In the genomic region with DNA sequence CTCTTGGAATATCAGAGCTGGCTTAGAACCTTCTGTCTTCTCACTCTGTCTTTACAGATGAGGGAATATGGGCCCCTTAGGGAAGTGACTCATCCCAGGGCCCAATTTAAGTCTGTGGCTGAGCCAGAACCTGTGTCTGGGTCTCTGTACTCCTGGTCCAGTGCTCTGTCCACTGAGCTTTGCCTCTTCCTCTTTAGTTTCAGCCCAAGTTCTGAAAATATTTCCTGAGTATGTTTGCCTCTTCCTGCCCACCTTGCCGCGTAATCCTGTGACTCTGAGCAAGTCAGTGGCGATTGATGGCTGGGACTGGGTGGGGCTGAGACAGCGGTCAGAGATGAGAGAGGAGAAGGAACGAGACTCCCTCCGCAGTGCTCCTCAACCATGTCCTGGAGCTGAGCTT, we compare ENCODE assay signal across 13 cellular contexts. TPM values are rescaled to one million over a fixed set of nuclear protein-coding genes. Genes with fewer than 3 reads are reported as not detected.
DNase-seq lines count a peak whose midpoint lies in the region; ATAC-seq and TF ChIP-seq lines count a peak whose summit lies in the region.
"Had no signal": no experiment of that assay in that cellular context is flagged by ENCODE, and none has a peak within 500 bp of the region (broad histone marks: within the 10 kb centered on the region; RNA-seq: fewer than 3 reads in every experiment).

No MANE protein-coding gene starts in this region.

- BruUV-seq in Calu3 (replicated peaks; lab: Mats Ljungman, UMichigan) = no TSS peak

- H2BK5ac ChIP-seq in mesenchymal stem cell (ENCODE audit: low read depth, low read length, poor library complexity, severe bottlenecking) = no peak overlapping the region

- peak overlapping the region; percentile 61 to 65 for H3K18ac ChIP-seq in mesenchymal stem cell (ENCODE audit: low read depth in 1 of 2, low read length in 2 of 2)

- H2BK15ac ChIP-seq in mesenchymal stem cell (ENCODE audit: low read depth, poor library complexity, severe bottlenecking) = peak overlapping the region; percentile 58

- peak overlapping the region; percentile 74 for H4K8ac ChIP-seq in mesenchymal stem cell (ENCODE audit: low read length)

- H3K9ac ChIP-seq in mesenchymal stem cell (ENCODE audit: low read length) = no peak overlapping the region

- peak overlapping the region; percentile 64 for H2BK120ac ChIP-seq in mesenchymal stem cell (ENCODE audit: low read depth, low read length)

- H4K91ac ChIP-seq in mesenchymal stem cell (ENCODE audit: low read length) = peak overlapping the region; percentile 85

- H3K4me1 ChIP-seq in ascending aorta = peaks cover 8 to 36% of the 10 kb centered on the region in 2 donors
- H3K4me1 ChIP-seq in mesenchymal stem cell (ENCODE audit: control insufficient read depth, insufficient read depth, low read depth, low read length) = peaks cover 41% of the 10 kb centered on the region

- H3K4me1 Mint-ChIP-seq in Calu3 (ENCODE audit: low read depth, unreplicated experiment) = peaks cover 32% of the 10 kb centered on the region

- H3K4me3 Mint-ChIP-seq in Calu3 (ENCODE audit: low read depth, unreplicated experiment) = no peak overlapping the region
- H3K4me3 Mint-ChIP-seq: activated T-cell treated with anti-CD3 and anti-CD28 coated beads, Interleukin-2, amount 50 U/mL, for 24 hours; stimulated activated memory B cell treated with anti-CD40 and anti-IgM and Interleukin-4, amounts not matched to agents 10 μg/mL and 1 μg/mL and 100 μg/mL, for 72 hours had no signal

- H2BK12ac ChIP-seq in mesenchymal stem cell (ENCODE audit: low read length in 2 of 2) = peak overlapping the region; percentile 80 to 87

- H3K4ac ChIP-seq in mesenchymal stem cell (ENCODE audit: low read depth in 1 of 2, low read length in 2 of 2) = peak overlapping the region; percentile 1 to 74

- no peak for TF ChIP-seq CTCF in Calu3 (IDR thresholded peaks at IDR 0.05; ENCODE audit: unreplicated experiment)
- no peak for TF ChIP-seq CTCF in ascending aorta (IDR thresholded peaks at IDR 0.05)

- H3K9me3 Mint-ChIP-seq in Calu3 (ENCODE audit: low read depth, unreplicated experiment) = no peaks in the 10 kb centered on the region
- H3K9me3 Mint-ChIP-seq: activated T-cell treated with anti-CD3 and anti-CD28 coated beads, Interleukin-2, amount 50 U/mL, for 24 hours; CD8-positive, alpha-beta memory T cell; stimulated activated memory B cell treated with anti-CD40 and anti-IgM and Interleukin-4, amounts not matched to agents 10 μg/mL and 1 μg/mL and 100 μg/mL, for 72 hours had no signal

- no peaks in the 10 kb centered on the region for H3K36me3 ChIP-seq in ascending aorta
- H3K36me3 ChIP-seq in mesenchymal stem cell (ENCODE audit: control insufficient read depth in 1 of 2, insufficient read depth in 2 of 2, low read depth in 1 of 2, low read length in 2 of 2) = no peaks in the 10 kb centered on the region

- intact Hi-C loops in Calu3 (cut with micrococcal nuclease; ENCODE audit: unreplicated experiment) (loop anchor here (10.0 kb wide), 1 partner anchor 445 kb away; no protein-coding TSS in a partner anchor), ascending aorta (cut with DNase I) (no loop called here)

- peak overlapping the region; percentile 13 for H3K4me2 ChIP-seq in mesenchymal stem cell (ENCODE audit: low read length, poor library complexity, severe bottlenecking)

- H2AK5ac ChIP-seq in mesenchymal stem cell (ENCODE audit: low read length, severe bottlenecking) = peak overlapping the region; percentile 79

- H3K27me3 ChIP-seq in ascending aorta = no peaks in the 10 kb centered on the region
- no peaks in the 10 kb centered on the region for H3K27me3 ChIP-seq in mesenchymal stem cell (ENCODE audit: control insufficient read depth in 1 of 2, insufficient read depth in 1 of 2, low read length in 2 of 2)

- no peak overlapping the region for H3K4me3 ChIP-seq in ascending aorta
- no peak overlapping the region for H3K4me3 ChIP-seq in mesenchymal stem cell (ENCODE audit: insufficient read depth in 1 of 2, low read depth in 1 of 2, low read length in 2 of 2)

- no peak overlapping the region for H3K23ac ChIP-seq in mesenchymal stem cell (ENCODE audit: low read length in 2 of 2)

- H3K27ac Mint-ChIP-seq in Calu3 (ENCODE audit: unreplicated experiment) = peak overlapping the region; percentile 20
- H3K27ac Mint-ChIP-seq: activated T-cell treated with anti-CD3 and anti-CD28 coated beads, Interleukin-2, amount 50 U/mL, for 24 hours; CD8-positive, alpha-beta memory T cell; stimulated activated memory B cell treated with anti-CD40 and anti-IgM and Interleukin-4, amounts not matched to agents 10 μg/mL and 1 μg/mL and 100 μg/mL, for 72 hours had no signal

- ATAC-seq in GM19397 (IDR thresholded peaks at IDR 0.05; ENCODE audit: unreplicated experiment) = no peak
- ATAC-seq: stimulated activated memory B cell treated with anti-CD40 and anti-IgM and Interleukin-4, amounts not matched to agents 10 μg/mL and 1 μg/mL and 100 μg/mL, for 72 hours had no signal

- 54% methylated on average over 6 of the region's 6 CpGs for WGBS in mesenchymal stem cell

- in situ Hi-C loops in KBM-7 (cut with MboI; ENCODE audit: low pct_unique_long_range_greater_than_20kb, low sequenced_read_pairs) = no loop called here

- no peak overlapping the region for H2AFZ ChIP-seq in mesenchymal stem cell (ENCODE audit: low read depth, low read length)

- no peaks in the 10 kb centered on the region for H3K79me1 ChIP-seq in mesenchymal stem cell (replicated peaks; ENCODE audit: low read length, poor library complexity, severe bottlenecking)

- peak overlapping the region in 1 of 2 experiments; percentile 67 for H3K14ac ChIP-seq in mesenchymal stem cell (ENCODE audit: low read length in 2 of 2)

- DNase-seq in Calu3 = no peak
- peak; percentile 15 for DNase-seq in KBM-7
- DNase-seq in ascending aorta (ENCODE audit: low spot score in 2 of 2) = no peak
- DNase-seq in mesenchymal stem cell = peak; percentile 51
- DNase-seq in caudate nucleus (lab: John Stamatoyannopoulos, UW) = no peak
- no peak for DNase-seq in GM19240 (ENCODE audit: insufficient read length, low spot score)
- no peak for DNase-seq in Ammon's horn (ENCODE audit: low spot score)
- DNase-seq: activated T-cell treated with anti-CD3 and anti-CD28 coated beads, Interleukin-2, amount 50 U/mL, for 24 hours; CD8-positive, alpha-beta memory T cell; MM.1S; stimulated activated CD4-positive, alpha-beta T cell treated with anti-CD3 and anti-CD28 coated beads, Interleukin-2, amount 100 ng/mL, for 48 hours had no signal

- H3K36me3 Mint-ChIP-seq in Calu3 (ENCODE audit: insufficient read depth, unreplicated experiment) = peaks cover 29% of the 10 kb centered on the region
- H3K36me3 Mint-ChIP-seq: CD8-positive, alpha-beta memory T cell; stimulated activated memory B cell treated with anti-CD40 and anti-IgM and Interleukin-4, amounts not matched to agents 10 μg/mL and 1 μg/mL and 100 μg/mL, for 72 hours had no signal

- no peaks in the 10 kb centered on the region for H3K27me3 Mint-ChIP-seq in Calu3 (ENCODE audit: unreplicated experiment)

- CTCF ChIA-PET in Calu3 (lab: Charles Lee) = no interaction called here

- H3K9me3 ChIP-seq in ascending aorta (no peaks in the 10 kb centered on the region), mesenchymal stem cell (ENCODE audit: control insufficient read depth, low read length) (no peaks in the 10 kb centered on the region)

- H3K27ac ChIP-seq in ascending aorta = peak overlapping the region; percentile 31
- H3K27ac ChIP-seq in mesenchymal stem cell (ENCODE audit: low read length, poor library complexity, severe bottlenecking) = no peak overlapping the region
- no peak overlapping the region for H3K27ac ChIP-seq in caudate nucleus (ENCODE audit: low read depth, low read length)

RNA-seq across cellular contexts. Expression of a gene that starts 7.8 kb away (rescaled TPM):
- total RNA-seq in Calu3 (2022) (53.1 and 60.3 TPM in 2 replicates), ascending aorta (86.1 TPM)
- 26.8 TPM for polyA plus RNA-seq in mesenchymal stem cell (2013, experiment 1 of 2)
- polyA plus RNA-seq in mesenchymal stem cell (2013, experiment 2 of 2) = 26.3 TPM

RNA-seq across cellular contexts. Expression of a gene that starts 59.0 kb away (rescaled TPM):
- total RNA-seq in Calu3 (2022) (76.2 and 83.3 TPM in 2 replicates), ascending aorta (61.6 TPM)
- 106 TPM for polyA plus RNA-seq in mesenchymal stem cell (2013, experiment 1 of 2)
- polyA plus RNA-seq in mesenchymal stem cell (2013, experiment 2 of 2) = 99.4 TPM

RNA-seq across cellular contexts. Expression of a gene that starts 59.6 kb away (rescaled TPM):
- total RNA-seq in Calu3 (2022) (7.1 and 9.2 TPM in 2 replicates), ascending aorta (110 TPM)
- polyA plus RNA-seq in mesenchymal stem cell (2013, experiment 1 of 2) = 22.6 TPM
- 22.5 TPM for polyA plus RNA-seq in mesenchymal stem cell (2013, experiment 2 of 2)

Comparison
In these comparisons a context has a peak if more than half of its experiments do, and no peak if none do; other contexts are left out.
1. DNase-seq: peak in KBM-7 (single experiment) and mesenchymal stem cell (single experiment); none in Calu3 (single experiment), ascending aorta (0 of 2), caudate nucleus (0 of 61), GM19240 (single experiment) and Ammon's horn (single experiment).
2. H3K27ac ChIP-seq: peak in ascending aorta (2 of 2); none in mesenchymal stem cell (single experiment) and caudate nucleus (single experiment).
3. RNA of a gene that starts 59.6 kb away (total RNA-seq): 110 TPM in ascending aorta (single experiment); 7.1 to 9.2 TPM in Calu3; every median in the first group is over 10 times any median in the second.